In genomic region chr3:69944931-69945493, GRCh38 we compare ENCODE assay signal across 1 cellular context.
TF ChIP-seq lines count a peak whose summit lies in the region.

No MANE protein-coding gene starts in this region.

TF ChIP-seq in GM23338, 12 proteins besides CTCF, POLR2A, EP300 and RAD21 (continued from another document):
- TF ChIP-seq ZNF462 (CRISPR knock-in tag; IDR thresholded peaks at IDR 0.05), result no peak
